In the genomic region with DNA sequence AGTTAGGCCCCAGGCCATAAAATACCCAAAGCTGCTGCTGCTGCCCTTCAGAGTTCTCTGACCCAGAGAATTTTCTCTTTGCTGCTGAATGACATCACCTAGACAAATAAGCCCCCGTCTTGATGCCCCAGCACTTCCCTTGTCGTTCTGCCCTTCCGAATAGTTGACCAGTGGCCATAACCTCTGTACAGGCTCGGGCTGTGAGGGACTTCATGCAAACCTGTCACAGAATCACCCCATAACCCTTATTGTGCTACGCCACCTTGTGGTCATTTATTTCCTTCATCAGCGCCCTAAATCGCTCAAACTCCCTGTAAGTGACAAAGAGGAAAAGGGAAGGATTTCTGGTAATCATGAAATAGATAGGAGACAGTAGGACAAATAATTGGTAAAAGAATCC, we compare ENCODE assay signal across 8 cellular contexts. TPM values are rescaled to one million over a fixed set of nuclear protein-coding genes. Genes with fewer than 3 reads are reported as not detected.
A peak's percentile ranks its signal among the peaks of the same experiment; 100 is the strongest.
DNase-seq lines count a peak whose midpoint lies in the region; ATAC-seq and TF ChIP-seq lines count a peak whose summit lies in the region.

No MANE protein-coding gene starts in this region.

- TF ChIP-seq CTCF in GM10266 (IDR thresholded peaks at IDR 0.05; ENCODE audit: control insufficient read depth, insufficient read depth, low read depth, missing control alignments) (peak; percentile 63), cardiac fibroblast (IDR thresholded peaks at IDR 0.05; ENCODE audit: low read depth, low read length) (peak; percentile 40)

- peak overlapping the region; percentile 90 for H3K27ac ChIP-seq in SK-N-MC

- peak; percentile 48 for DNase-seq in A172 (ENCODE audit: low spot score)
- peak; percentile 27 for DNase-seq in GM10266 (ENCODE audit: extremely low spot score)
- DNase-seq in MV-4-11 (lab: John Stamatoyannopoulos, UW) = peak; percentile 54
- DNase-seq in SK-N-MC (ENCODE audit: low read depth, low spot score) = peak; percentile 66
- peak; percentile 77 to 79 for DNase-seq in cardiac fibroblast (ENCODE audit: low read depth in 2 of 2)
- DNase-seq in kidney tubule cell (ENCODE audit: low spot score) = peak; percentile 63
- DNase-seq in stimulated activated naive B cell treated with anti-CD40 and anti-IgM and Interleukin-4, amounts not matched to agents 10 μg/mL and 1 μg/mL and 100 μg/mL, for 72 hours = peak; percentile 33

- 0 out of 2 replicates have a peak, but pooled peaks cover 5% of the 10 kb centered on the region for H3K9me3 ChIP-seq in SK-N-MC (ENCODE audit: low read depth, low read length)

- H3K4me3 ChIP-seq in SK-N-MC (no peak overlapping the region), cardiac fibroblast (replicated peaks in 1 of 2; ENCODE audit: low read depth in 2 of 2, low read length in 2 of 2) (no peak overlapping the region)

- peak overlapping the region; percentile 50 for H3K9ac ChIP-seq in SK-N-MC (ENCODE audit: insufficient read length)

- peak; percentile 35 to 40 for ATAC-seq in stimulated activated naive B cell treated with anti-CD40 and anti-IgM and Interleukin-4, amounts not matched to agents 10 μg/mL and 1 μg/mL and 100 μg/mL, for 72 hours (replicated peaks)
- no peak for ATAC-seq in GM18858 (IDR thresholded peaks at IDR 0.05; ENCODE audit: unreplicated experiment)

- H3K27ac Mint-ChIP-seq in stimulated activated naive B cell treated with anti-CD40 and anti-IgM and Interleukin-4, amounts not matched to agents 10 μg/mL and 1 μg/mL and 100 μg/mL, for 72 hours = no peak overlapping the region

- peaks cover 0 to 8% of the 10 kb centered on the region in 2 donors for H3K27me3 Mint-ChIP-seq in stimulated activated naive B cell treated with anti-CD40 and anti-IgM and Interleukin-4, amounts not matched to agents 10 μg/mL and 1 μg/mL and 100 μg/mL, for 72 hours

- peaks cover 0 to 3% of the 10 kb centered on the region in 2 donors for H3K9me3 Mint-ChIP-seq in stimulated activated naive B cell treated with anti-CD40 and anti-IgM and Interleukin-4, amounts not matched to agents 10 μg/mL and 1 μg/mL and 100 μg/mL, for 72 hours

- peaks cover 0 to 2% of the 10 kb centered on the region in 2 donors for H3K36me3 Mint-ChIP-seq in stimulated activated naive B cell treated with anti-CD40 and anti-IgM and Interleukin-4, amounts not matched to agents 10 μg/mL and 1 μg/mL and 100 μg/mL, for 72 hours

- no peaks in the 10 kb centered on the region for H3K36me3 ChIP-seq in SK-N-MC (ENCODE audit: insufficient read depth, low read length)

- H3K4me1 Mint-ChIP-seq in stimulated activated naive B cell treated with anti-CD40 and anti-IgM and Interleukin-4, amounts not matched to agents 10 μg/mL and 1 μg/mL and 100 μg/mL, for 72 hours = peaks cover 11 to 15% of the 10 kb centered on the region in 2 donors

- H3K4me3 Mint-ChIP-seq in stimulated activated naive B cell treated with anti-CD40 and anti-IgM and Interleukin-4, amounts not matched to agents 10 μg/mL and 1 μg/mL and 100 μg/mL, for 72 hours = no peak overlapping the region

RNA-seq across cellular contexts. Expression of a gene that starts 18.8 kb away (rescaled TPM):
- total RNA-seq in A172 (2014; rRNA removed; shearing (Covaris generic)) = not detected in 2 replicates

RNA-seq across cellular contexts. Expression of a gene that starts 21.8 kb away (rescaled TPM):
- 3.6 and 4.2 TPM in 2 replicates for total RNA-seq in A172 (2014; rRNA removed; shearing (Covaris generic))

RNA-seq across cellular contexts. Expression of a gene that starts 45.9 kb away (rescaled TPM):
- 2.7 and 3.5 TPM in 2 replicates for total RNA-seq in A172 (2014; rRNA removed; shearing (Covaris generic))

Comparison
In these comparisons a context has a peak if more than half of its experiments do, and no peak if none do; other contexts are left out.
1. DNase-seq: peak in every context shown above with its lines; median percentile 78 in cardiac fibroblast; 66 in SK-N-MC; 63 in kidney tubule cell; 54 in MV-4-11; 48 in A172; 33 in stimulated activated naive B cell treated with anti-CD40 and anti-IgM and Interleukin-4, amounts not matched to agents 10 μg/mL and 1 μg/mL and 100 μg/mL, for 72 hours; 27 in GM10266.